ENCODE assay signal across 1 cellular context in genomic region chr6:5126214-5126613, GRCh38.
TF ChIP-seq lines count a peak whose summit lies in the region.

No MANE protein-coding gene starts in this region.

TF ChIP-seq in IMR-90, 13 proteins besides CTCF, POLR2A, EP300 and RAD21:
- TF ChIP-seq ELK1 (IDR thresholded peaks at IDR 0.05; ENCODE audit: borderline replicate concordance, low read depth, low read length) (no peak), BHLHE40 (IDR thresholded peaks at IDR 0.05; ENCODE audit: low read depth, low read length) (peak; percentile 53; the same call in 1 of the 2 replicates)
